14 cellular contexts compared by ENCODE assay signal in genomic region chr7:46131916-46132795, GRCh38.
DNase-seq lines count a peak whose midpoint lies in the region; ATAC-seq, FAIRE-seq and TF ChIP-seq lines count a peak whose summit lies in the region.
"Had no signal": no experiment of that assay in that cellular context is flagged by ENCODE, and none has a peak within 500 bp of the region (broad histone marks: within the 10 kb centered on the region; RNA-seq: fewer than 3 reads in every experiment).

No MANE protein-coding gene starts in this region.

- peak overlapping the region; percentile 87 for H3K27ac Mint-ChIP-seq in astrocyte (ENCODE audit: unreplicated experiment)

- DNase-seq in A549 (ENCODE audit: low read depth in 1 of 2, low spot score in 1 of 2) (peak in 1 of 2 experiments; percentile 40), H7 (peak; percentile 38), astrocyte (ENCODE audit: low read depth) (no peak), islet precursor cell (peak; percentile 81), NCI-H128 (lab: John Stamatoyannopoulos, UW; ENCODE audit: unreplicated experiment) (no peak), NCI-H1694 (lab: John Stamatoyannopoulos, UW) (no peak), upper lobe of right lung (no peak)
- DNase-seq: activated CD4-positive, alpha-beta T cell treated with anti-CD3 and anti-CD28 coated beads for 4 hours; activated naive CD4-positive, alpha-beta T cell treated with anti-CD3 and anti-CD28 coated beads, Interleukin-2, amount 50 U/mL, for 16 hours; NCI-H187 treated with DMSO at 0.1 percent for 48 hours had no signal

- H3K9ac ChIP-seq in astrocyte (ENCODE audit: low read length), result no peak overlapping the region

- H3K4me3 Mint-ChIP-seq in astrocyte (ENCODE audit: unreplicated experiment), result peak overlapping the region; percentile 1

- H3K4me1 Mint-ChIP-seq in astrocyte (ENCODE audit: low read depth, unreplicated experiment), result peaks cover 26% of the 10 kb centered on the region

- no peak for FAIRE-seq in A549 (lab: Jason Lieb, UNC)
- no peak for FAIRE-seq in astrocyte (lab: Jason Lieb, UNC)
- FAIRE-seq: GM18507 had no signal

- intact Hi-C loops in upper lobe of right lung (cut with DNase I), result no loop called here

- H3K27ac ChIP-seq in A549, result peak overlapping the region in 1 of 2 experiments; percentile 59; a peak in 3 of 6 replicates
- H3K27ac ChIP-seq in astrocyte (ENCODE audit: low read depth, low read length), result no peak overlapping the region
- no peak overlapping the region for H3K27ac ChIP-seq in upper lobe of right lung
- H3K27ac ChIP-seq: C4-2B, RWPE1 had no signal

- H3K4me1 ChIP-seq in A549, result no peaks in the 10 kb centered on the region
- H3K4me1 ChIP-seq in astrocyte (ENCODE audit: insufficient read depth, low read length), result no peaks in the 10 kb centered on the region
- no peaks in the 10 kb centered on the region for H3K4me1 ChIP-seq in upper lobe of right lung

- TF ChIP-seq RAD21 in A549 (conservative IDR thresholded peaks at IDR 0.05 in 1 of 2, IDR thresholded peaks at IDR 0.05 in 1 of 2), result peak in 1 of 2 experiments; percentile 42; a peak in 2 of 5 replicates

- no peaks in the 10 kb centered on the region for H3K9me3 ChIP-seq in A549
- no peaks in the 10 kb centered on the region for H3K9me3 ChIP-seq in astrocyte (ENCODE audit: insufficient read depth, low read depth, low read length)
- no peaks in the 10 kb centered on the region for H3K9me3 ChIP-seq in upper lobe of right lung

- H3K9me3 Mint-ChIP-seq in astrocyte (ENCODE audit: unreplicated experiment), result peaks cover 8% of the 10 kb centered on the region

- H4K20me1 ChIP-seq in astrocyte (ENCODE audit: insufficient read depth, low read length), result no peaks in the 10 kb centered on the region

- no peaks in the 10 kb centered on the region for H3K27me3 ChIP-seq in H7 (ENCODE audit: control insufficient read depth, insufficient read depth, low read length)
- no peaks in the 10 kb centered on the region for H3K27me3 ChIP-seq in astrocyte (ENCODE audit: insufficient read depth, low read length)
- no peaks in the 10 kb centered on the region for H3K27me3 ChIP-seq in upper lobe of right lung

- CTCF ChIA-PET in A549 (lab: Yijun Ruan, JAX), result interaction anchor here (0.6 to 4.3 kb wide), 5 partner anchors 114 to 220 kb away, joined by 3 to 30 read pairs (median 3); no protein-coding TSS in a partner anchor

- no peak for TF ChIP-seq POLR2A in A549 (IDR thresholded peaks at IDR 0.05; ENCODE audit: low read length)

- H3K4me2 ChIP-seq in A549 (no peak overlapping the region), astrocyte (ENCODE audit: low read length) (no peak overlapping the region)

- no peak for TF ChIP-seq EP300 in A549 (IDR thresholded peaks at IDR 0.05)

- POLR2A ChIA-PET in A549 (lab: Yijun Ruan, JAX), result no interaction called here

- H3K4me3 ChIP-seq in A549, result no peak overlapping the region
- H3K4me3 ChIP-seq in H7 (ENCODE audit: insufficient read depth, low read depth, low read length), result no peak overlapping the region
- no peak overlapping the region for H3K4me3 ChIP-seq in astrocyte (ENCODE audit: insufficient read depth, low read depth, low read length)
- no peak overlapping the region for H3K4me3 ChIP-seq in upper lobe of right lung

- WGBS in A549 (ENCODE audit: missing lambda C conversion rate), result 62% methylated on average over 8 of the region's 8 CpGs

- H3K79me2 ChIP-seq in astrocyte (ENCODE audit: insufficient read depth, low read length), result no peaks in the 10 kb centered on the region

- no peaks in the 10 kb centered on the region for H3K27me3 Mint-ChIP-seq in astrocyte (ENCODE audit: low read depth, unreplicated experiment)

- TF ChIP-seq CTCF in A549 (IDR thresholded peaks at IDR 0.05) (0 out of 3 replicates have a peak, but pooled peaks have one; percentile 21), astrocyte (IDR thresholded peaks at IDR 0.05; ENCODE audit: insufficient read depth, low read depth, low read length) (no peak), upper lobe of right lung (IDR thresholded peaks at IDR 0.05) (no peak)

- no peaks in the 10 kb centered on the region for H3K36me3 Mint-ChIP-seq in astrocyte (ENCODE audit: low read depth, unreplicated experiment)

- no peaks in the 10 kb centered on the region for H3K36me3 ChIP-seq in H7 (replicated peaks; ENCODE audit: control insufficient read depth, insufficient read depth, low read length)
- no peaks in the 10 kb centered on the region for H3K36me3 ChIP-seq in astrocyte (ENCODE audit: insufficient read depth, low read length)
- H3K36me3 ChIP-seq in upper lobe of right lung, result no peaks in the 10 kb centered on the region

- peak overlapping the region; percentile 58 for H2AFZ ChIP-seq in astrocyte (ENCODE audit: low read depth, low read length)

- ATAC-seq in A549, result peak; percentile 87 to 93
- ATAC-seq in HG03025 (IDR thresholded peaks at IDR 0.05; ENCODE audit: low FRiP score, unreplicated experiment), result no peak
- no peak for ATAC-seq in upper lobe of right lung

TF ChIP-seq in A549, 52 proteins besides CTCF, POLR2A, EP300 and RAD21:
- TF ChIP-seq NPAS2 (CRISPR knock-in tag; IDR thresholded peaks at IDR 0.05; ENCODE audit: borderline replicate concordance) (no peak), MAX (IDR thresholded peaks at IDR 0.05) (peak; percentile 41), TP53 (CRISPR knock-in tag; IDR thresholded peaks at IDR 0.05) (no peak), ZC3H11A (IDR thresholded peaks at IDR 0.05) (no peak), SMC3 (IDR thresholded peaks at IDR 0.05) (0 out of 3 replicates have a peak, but pooled peaks have one; percentile 11), JUN (IDR thresholded peaks at IDR 0.05) (no peak), JUNB (IDR thresholded peaks at IDR 0.05) (no peak)

Comparison
In these comparisons a context has a peak if more than half of its experiments do, and no peak if none do; other contexts are left out.
1. ATAC-seq: peak in A549 (2 of 2); none in HG03025 (single experiment) and upper lobe of right lung (single experiment).
2. DNase-seq: peak in H7 (single experiment) and islet precursor cell (single experiment); none in astrocyte (single experiment), NCI-H128 (single experiment), NCI-H1694 (single experiment) and upper lobe of right lung (single experiment).